Comparison of ENCODE assay signal across 9 cellular contexts in genomic region chr1:156592158-156592909, GRCh38. TPM values are rescaled to one million over a fixed set of nuclear protein-coding genes. Genes with fewer than 3 reads are reported as not detected.
A peak's percentile ranks its signal among the peaks of the same experiment; 100 is the strongest.
DNase-seq lines count a peak whose midpoint lies in the region; ATAC-seq, FAIRE-seq and TF ChIP-seq lines count a peak whose summit lies in the region.
"Had no signal": no experiment of that assay in that cellular context is flagged by ENCODE, and none has a peak within 500 bp of the region (broad histone marks: within the 10 kb centered on the region; RNA-seq: fewer than 3 reads in every experiment).

No MANE protein-coding gene starts in this region.

- peak overlapping the region; percentile 47 to 76 (median 55) for H3K27ac ChIP-seq in pancreas

- WGBS in pancreas, 2 donors, result 47 to 51% methylated on average over 16 of the region's 16 CpGs

- ATAC-seq in pancreas, result peak in 1 of 4 donors; percentile 2
- no peak for ATAC-seq in GM19452 (IDR thresholded peaks at IDR 0.05; ENCODE audit: unreplicated experiment)
- ATAC-seq in HG03520 (IDR thresholded peaks at IDR 0.05; ENCODE audit: unreplicated experiment), result no peak

- H3K9me3 ChIP-seq in ES-I3 (ENCODE audit: control insufficient read depth, insufficient read depth, low read length) (no peaks in the 10 kb centered on the region), pancreas (no peaks in the 10 kb centered on the region)

- FAIRE-seq in pancreas (lab: Jason Lieb, UNC), result no peak

- intact Hi-C loops in pancreas (cut with DNase I), result no loop called here

- H3K4me1 ChIP-seq in ES-I3 (ENCODE audit: insufficient read depth, low read length) (no peaks in the 10 kb centered on the region), pancreas (peaks cover 0 to 8% (median 4%) of the 10 kb centered on the region in 3 donors)

- H3K36me3 ChIP-seq in ES-I3 (ENCODE audit: insufficient read depth, low read length) (peaks cover 19% of the 10 kb centered on the region; the same call in 1 of the 2 replicates), pancreas (peaks cover 0 to 13% (median 0%) of the 10 kb centered on the region in 3 donors)

- no peaks in the 10 kb centered on the region for H3K27me3 ChIP-seq in pancreas

- peak overlapping the region; percentile 80 for H3K4me3 ChIP-seq in epithelial cell of proximal tubule (ENCODE audit: low read depth, low read length)
- peak overlapping the region; percentile 69 to 92 (median 74) for H3K4me3 ChIP-seq in pancreas

- TF ChIP-seq CTCF in epithelial cell of proximal tubule (conservative IDR thresholded peaks at IDR 0.05; ENCODE audit: low read depth, low read length) (no peak), pancreas (IDR thresholded peaks at IDR 0.05) (no peak)

- H3K9ac ChIP-seq in ES-I3 (ENCODE audit: low read depth, low read length), result peak overlapping the region; percentile 72

- DNase-seq in epithelial cell of proximal tubule (ENCODE audit: low read depth) (no peak), pancreas (no peak), AG08396 (ENCODE audit: low spot score) (no peak), DMS79 treated with DMSO at 0.1 percent for 48 hours (lab: John Stamatoyannopoulos, UW) (no peak)

TF ChIP-seq in PFSK-1, 5 proteins besides CTCF, POLR2A, EP300 and RAD21:
- TF ChIP-seq POLR2AphosphoS5 (IDR thresholded peaks at IDR 0.05; ENCODE audit: low read depth, low read length) (peak; percentile 47; the same call in 1 of the 2 replicates), REST (IDR thresholded peaks at IDR 0.05; ENCODE audit: insufficient read depth in 1 of 2, low read depth in 2 of 2, low read length in 2 of 2) (no peak)
TF ChIP-seq in PFSK-1: peak in this region for 1.

RNA-seq across cellular contexts. Expression of gene NAXE, which starts 0.8 kb away (rescaled TPM):
- polyA plus RNA-seq in PFSK-1 (2012; ENCODE audit: insufficient read length, low read depth), result 186 TPM
- total RNA-seq in epithelial cell of proximal tubule (124 and 127 TPM in 2 replicates), pancreas (10 to 100 TPM; 23.9 to 38.5 (median 36.1) TPM)
- 10 to 100 TPM; 35.0 to 60.4 TPM for polyA plus RNA-seq in pancreas

RNA-seq across cellular contexts. Expression of gene GPATCH4, which starts 8.9 kb away (rescaled TPM):
- 45.7 TPM for polyA plus RNA-seq in PFSK-1 (2012; ENCODE audit: insufficient read length, low read depth)
- 15.9 and 22.9 TPM in 2 replicates for total RNA-seq in epithelial cell of proximal tubule
- total RNA-seq in pancreas, result 10 to 100 TPM in 3 of 6 donors, 1 to 10 TPM in 3; 6.4 to 16.0 (median 11.4) TPM
- polyA plus RNA-seq in pancreas, result 10 to 100 TPM; 14.4 to 16.9 TPM

RNA-seq across cellular contexts. Expression of gene TTC24, which starts 12.8 kb away (rescaled TPM):
- polyA plus RNA-seq in PFSK-1 (2012; ENCODE audit: insufficient read length, low read depth), result not detected
- total RNA-seq in epithelial cell of proximal tubule (not detected in 2 replicates), pancreas (not detected)
- not detected for polyA plus RNA-seq in pancreas
- total RNA-seq: LHCN-M2 had no signal

RNA-seq across cellular contexts. Expression of gene IQGAP3, which starts 20.0 kb away (rescaled TPM):
- polyA plus RNA-seq in PFSK-1 (2012; ENCODE audit: insufficient read length, low read depth), result 13.9 TPM
- 65.0 and 65.3 TPM in 2 replicates for total RNA-seq in epithelial cell of proximal tubule
- under 1 TPM in 5 of 6 donors, not detected in 1; 0.04 to 0.90 (median 0.32) TPM for total RNA-seq in pancreas
- under 1 TPM; 0.02 to 0.23 TPM for polyA plus RNA-seq in pancreas

RNA-seq across cellular contexts. Expression of gene HAPLN2, which starts 26.9 kb away (rescaled TPM):
- 0.64 TPM for polyA plus RNA-seq in PFSK-1 (2012; ENCODE audit: insufficient read length, low read depth)
- total RNA-seq in epithelial cell of proximal tubule (not detected in 2 replicates), pancreas (not detected)
- polyA plus RNA-seq in pancreas, result under 1 TPM; 0.38 to 0.46 TPM
- total RNA-seq: LHCN-M2 had no signal
